27 cellular contexts compared by ENCODE assay signal in the genomic region with DNA sequence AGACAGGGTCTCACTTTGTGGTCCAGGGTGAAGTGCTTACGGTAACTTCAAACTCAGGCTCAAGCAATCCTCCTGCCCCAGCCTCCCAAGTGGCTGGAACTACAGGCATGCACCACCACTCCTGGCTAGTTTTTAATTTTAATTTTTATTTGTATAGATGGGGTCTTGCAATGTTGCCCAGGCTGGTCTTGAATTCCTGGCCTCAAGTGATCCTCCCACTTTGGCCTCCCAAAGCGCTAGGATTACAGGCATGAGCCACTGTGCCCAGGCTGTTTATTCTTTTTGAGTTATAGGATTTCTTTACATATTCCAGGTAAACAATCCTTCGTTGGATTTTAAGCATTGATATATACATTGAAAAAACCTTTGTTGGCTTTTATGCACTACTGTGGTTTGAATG.
"Had no signal": no experiment of that assay in that cellular context is flagged by ENCODE, and none has a peak within 500 bp of the region (broad histone marks: within the 10 kb centered on the region; RNA-seq: fewer than 3 reads in every experiment).

No MANE protein-coding gene starts in this region.

- ATAC-seq: naive thymus-derived CD4-positive, alpha-beta T cell; natural killer cell; psoas muscle; right cardiac atrium; sciatic nerve; stimulated activated effector memory CD8-positive, alpha-beta T cell treated with anti-CD3 and anti-CD28 coated beads, Interleukin-12 subunit alpha, Interleukin-12 subunit beta, amount 100 ng/mL, for 72 hours; stimulated activated naive B cell treated with anti-CD40 and anti-IgM and Interleukin-4, amounts not matched to agents 10 μg/mL and 1 μg/mL and 100 μg/mL, for 72 hours; upper lobe of right lung had no signal

- H3K4me3 ChIP-seq: neural progenitor cell, ovary, psoas muscle, skin epidermis, smooth muscle cell, spleen, suprapubic skin, testis, tibial artery, transverse colon, upper lobe of right lung, vagina had no signal

- H3K27ac ChIP-seq: neural progenitor cell, ovary, parathyroid adenoma, psoas muscle, skin epidermis, spleen, suprapubic skin, testis, tibial artery, transverse colon, upper lobe of right lung, vagina had no signal

- H3K27me3 ChIP-seq: neural progenitor cell, ovary, suprapubic skin, testis, upper lobe of right lung, vagina had no signal

- H3K9ac ChIP-seq: neural progenitor cell, parathyroid adenoma had no signal

- H2AFZ ChIP-seq: neural progenitor cell, parathyroid adenoma had no signal

- H3K4me1 ChIP-seq: neural progenitor cell, suprapubic skin had no signal

- H3K4me2 ChIP-seq: neural progenitor cell, smooth muscle cell had no signal

- H3K36me3 ChIP-seq: neural progenitor cell, ovary, spleen, suprapubic skin, tibial artery, transverse colon, upper lobe of right lung, vagina had no signal

- H3K9me3 ChIP-seq: ovary, psoas muscle, spleen, suprapubic skin, testis, tibial artery, transverse colon, upper lobe of right lung, vagina had no signal

- DNase-seq: naive thymus-derived CD4-positive, alpha-beta T cell; natural killer cell; occipital lobe; ovary; posterior cingulate gyrus; psoas muscle; right cardiac atrium; spleen; stimulated activated CD4-positive, alpha-beta T cell treated with anti-CD3 and anti-CD28 coated beads, Interleukin-12 subunit alpha, Interleukin-12 subunit beta, amount 100 ng/mL, for 4 hours; stimulated activated CD4-positive, alpha-beta T cell treated with anti-CD3 and anti-CD28 coated beads, Interleukin-2, amount 100 ng/mL, for 24 hours; stimulated activated CD4-positive, alpha-beta T cell treated with anti-CD3 and anti-CD28 coated beads, Interleukin-2, amount 100 ng/mL, for 48 hours; stimulated activated CD4-positive, alpha-beta T cell treated with anti-CD3 and anti-CD28 coated beads, Interleukin-4, amount 100 ng/mL, for 24 hours; stimulated activated naive B cell treated with anti-CD40 and anti-IgM and Interleukin-4, amounts not matched to agents 10 μg/mL and 1 μg/mL and 100 μg/mL, for 72 hours; stimulated activated naive CD4-positive, alpha-beta T cell treated with Interleukin-2 at 50 U/mL for 16 hours; substantia nigra; testis; tibial artery; transverse colon; upper lobe of right lung had no signal
